In the genomic region with DNA sequence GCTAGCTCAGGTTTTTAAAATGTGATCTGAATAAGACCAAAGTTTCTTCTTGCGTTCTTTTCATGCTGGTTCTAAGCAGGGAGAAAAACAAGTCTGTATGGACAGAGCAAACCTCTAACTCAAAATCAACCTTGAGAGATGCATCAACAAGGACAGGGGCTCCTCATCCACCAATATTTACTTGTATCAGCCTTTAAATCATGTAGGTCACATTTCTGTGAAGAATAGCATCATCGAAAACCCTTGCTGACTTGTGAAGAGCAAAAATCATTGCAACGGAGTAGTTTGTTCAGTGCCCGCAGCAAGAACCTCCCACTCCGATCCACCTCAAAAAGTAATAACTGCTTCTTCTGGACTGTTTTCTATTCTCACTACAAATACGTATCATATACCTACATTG, we compare ENCODE assay signal across 9 cellular contexts. TPM values are rescaled to one million over a fixed set of nuclear protein-coding genes. Genes with fewer than 3 reads are reported as not detected.
DNase-seq lines count a peak whose midpoint lies in the region; ATAC-seq and TF ChIP-seq lines count a peak whose summit lies in the region.
"Had no signal": no experiment of that assay in that cellular context is flagged by ENCODE, and none has a peak within 500 bp of the region (broad histone marks: within the 10 kb centered on the region; RNA-seq: fewer than 3 reads in every experiment).

No MANE protein-coding gene starts in this region.

- H3K9me3 Mint-ChIP-seq in central memory CD8-positive, alpha-beta T cell, result no peaks in the 10 kb centered on the region

- H3K36me3 Mint-ChIP-seq in central memory CD8-positive, alpha-beta T cell (ENCODE audit: insufficient read depth), result peaks cover 9% of the 10 kb centered on the region

- peak overlapping the region; percentile 92 for H3K4me3 Mint-ChIP-seq in central memory CD8-positive, alpha-beta T cell

- TF ChIP-seq CTCF in right atrium auricular region (IDR thresholded peaks at IDR 0.05) (no peak), vagina (IDR thresholded peaks at IDR 0.05) (no peak)

- H3K36me3 ChIP-seq in right atrium auricular region (no peaks in the 10 kb centered on the region), muscle layer of colon (ENCODE audit: insufficient read depth, low read length) (no peaks in the 10 kb centered on the region), vagina (no peaks in the 10 kb centered on the region)

- no peak for TF ChIP-seq POLR2A in vagina (IDR thresholded peaks at IDR 0.05)

- H3K27ac ChIP-seq in right atrium auricular region (peak overlapping the region; percentile 89 to 92), muscle layer of colon (ENCODE audit: low read depth, low read length) (peak overlapping the region; percentile 83), vagina (peak overlapping the region; percentile 93)

- no peaks in the 10 kb centered on the region for H3K27me3 ChIP-seq in right atrium auricular region
- H3K27me3 ChIP-seq in muscle layer of colon (ENCODE audit: control insufficient read depth in 1 of 2, insufficient read depth in 2 of 2, low read length in 2 of 2), result no peaks in the 10 kb centered on the region
- H3K27me3 ChIP-seq in vagina, result no peaks in the 10 kb centered on the region

- H3K9me3 ChIP-seq in right atrium auricular region (no peaks in the 10 kb centered on the region), muscle layer of colon (ENCODE audit: low read length) (no peaks in the 10 kb centered on the region), vagina (no peaks in the 10 kb centered on the region)

- peaks cover 40% of the 10 kb centered on the region for H3K4me1 Mint-ChIP-seq in central memory CD8-positive, alpha-beta T cell

- DNase-seq in right atrium auricular region (ENCODE audit: low spot score) (no peak), cardiac septum (ENCODE audit: low spot score) (no peak), vagina (ENCODE audit: extremely low spot score in 2 of 2) (no peak), RPMI8226 (no peak)
- DNase-seq in central memory CD8-positive, alpha-beta T cell (ENCODE audit: low spot score in 2 of 2), result no peak
- no peak for DNase-seq in activated CD4-positive, CD25-positive, alpha-beta regulatory T cell (lab: John Stamatoyannopoulos, UW)
- DNase-seq: NCI-H2081 had no signal

- intact Hi-C loops in cardiac septum (cut with DNase I) (no loop called here), vagina (cut with DNase I) (no loop called here)

- peak overlapping the region; percentile 91 for H3K27ac Mint-ChIP-seq in central memory CD8-positive, alpha-beta T cell (ENCODE audit: low read depth)

- no peak for ATAC-seq in central memory CD8-positive, alpha-beta T cell (replicated peaks; ENCODE audit: extremely low read depth, poor library complexity, severe bottlenecking)
- ATAC-seq in GM21723 (IDR thresholded peaks at IDR 0.05; ENCODE audit: unreplicated experiment), result no peak

- peaks cover 0 to 14% of the 10 kb centered on the region in 2 donors for H3K4me1 ChIP-seq in right atrium auricular region
- peaks cover 22% of the 10 kb centered on the region for H3K4me1 ChIP-seq in muscle layer of colon (ENCODE audit: insufficient read depth, low read length)
- H3K4me1 ChIP-seq in vagina, result peaks cover 58% of the 10 kb centered on the region

- H3K27me3 Mint-ChIP-seq in central memory CD8-positive, alpha-beta T cell, result no peaks in the 10 kb centered on the region

- peak overlapping the region; percentile 59 to 63 for H3K4me3 ChIP-seq in right atrium auricular region
- peak overlapping the region; percentile 55 to 82 for H3K4me3 ChIP-seq in muscle layer of colon (ENCODE audit: low read depth in 1 of 2, low read length in 2 of 2)
- H3K4me3 ChIP-seq in vagina, result peak overlapping the region; percentile 48 to 67

- H3K9ac ChIP-seq in muscle layer of colon (ENCODE audit: low read length), result peak overlapping the region; percentile 86

RNA-seq across cellular contexts. Expression of a gene that starts 1.2 kb away (rescaled TPM):
- total RNA-seq in right atrium auricular region (1 to 10 TPM; 6.9 to 8.9 TPM), cardiac septum (11.6 TPM), vagina (25.3 TPM)

RNA-seq across cellular contexts. Expression of a gene that starts 22.8 kb away (rescaled TPM):
- total RNA-seq in right atrium auricular region (10 to 100 TPM; 11.6 to 18.5 TPM), cardiac septum (21.1 TPM), vagina (8.8 TPM)
